10 cellular contexts compared by ENCODE assay signal in the genomic region with DNA sequence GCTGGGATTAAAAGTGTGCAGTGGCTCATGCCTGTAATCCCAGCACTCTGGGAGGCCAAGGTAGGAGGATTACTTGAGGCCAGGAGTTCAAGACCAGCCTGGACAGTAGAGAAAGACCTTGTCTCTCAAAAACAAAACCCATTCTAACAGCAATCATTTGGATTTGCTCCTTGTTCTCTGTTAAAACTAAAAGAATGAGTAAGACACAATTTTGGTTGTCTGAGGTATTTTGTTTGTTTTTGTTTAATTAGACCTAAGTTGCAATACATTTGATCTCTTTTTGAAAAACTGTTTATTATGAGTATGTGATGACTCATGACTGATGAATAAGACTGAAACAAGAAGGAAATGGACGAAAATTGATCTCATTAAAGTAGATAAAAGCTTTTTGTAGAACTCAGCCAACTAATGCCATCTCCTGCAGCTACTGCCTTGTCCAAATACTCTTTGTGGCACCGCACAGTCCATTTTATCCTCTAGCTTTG. TPM values are rescaled to one million over a fixed set of nuclear protein-coding genes. Genes with fewer than 3 reads are reported as not detected.
DNase-seq lines count a peak whose midpoint lies in the region; ATAC-seq and TF ChIP-seq lines count a peak whose summit lies in the region.
"Had no signal": no experiment of that assay in that cellular context is flagged by ENCODE, and none has a peak within 500 bp of the region (broad histone marks: within the 10 kb centered on the region; RNA-seq: fewer than 3 reads in every experiment).

No MANE protein-coding gene starts in this region.

- intact Hi-C loops in sigmoid colon (cut with DNase I), result no loop called here

- H3K27ac Mint-ChIP-seq in CD4-positive, CD25-positive, alpha-beta regulatory T cell, result peak overlapping the region; percentile 45 to 81 (median 56)
- H3K27ac Mint-ChIP-seq in T-helper 2 cell treated with Interferon-gamma antibody and Interleukin-4, amounts not matched to agents 5 μg/mL and 100 μg/mL, for 36 hours, result peak overlapping the region; percentile 47
- H3K27ac Mint-ChIP-seq in nephron progenitor cell, result no peak overlapping the region

- peak in 2 of 3 donors; percentile 16 to 60 for DNase-seq in CD4-positive, CD25-positive, alpha-beta regulatory T cell
- peak; percentile 29 for DNase-seq in HFF-Myc (ENCODE audit: extremely low read depth, low read depth)
- DNase-seq in T-helper 2 cell treated with Interferon-gamma antibody and Interleukin-4, amounts not matched to agents 5 μg/mL and 100 μg/mL, for 36 hours (ENCODE audit: low spot score), result no peak
- DNase-seq in foreskin melanocyte, result peak; percentile 14
- no peak for DNase-seq in nephron progenitor cell
- DNase-seq in NCI-H2107 (lab: John Stamatoyannopoulos, UW), result no peak
- DNase-seq in sigmoid colon, result no peak
- DNase-seq in NCI-H1105 (lab: John Stamatoyannopoulos, UW), result no peak
- DNase-seq: Right ventricle myocardium superior, upper lobe of right lung had no signal

- TF ChIP-seq CTCF in HFF-Myc (IDR thresholded peaks at IDR 0.05; ENCODE audit: low read depth, low read length, missing control alignments) (no peak), nephron progenitor cell (IDR thresholded peaks at IDR 0.05) (no peak), sigmoid colon (IDR thresholded peaks at IDR 0.05) (no peak)

- H3K36me3 ChIP-seq in CD4-positive, CD25-positive, alpha-beta regulatory T cell (ENCODE audit: control insufficient read depth, insufficient read depth, low read length), result no peaks in the 10 kb centered on the region
- no peaks in the 10 kb centered on the region for H3K36me3 ChIP-seq in sigmoid colon
- H3K36me3 ChIP-seq: upper lobe of right lung had no signal

- H3K9me3 ChIP-seq in CD4-positive, CD25-positive, alpha-beta regulatory T cell (ENCODE audit: control insufficient read depth in 2 of 2, low read length in 2 of 2), result no peaks in the 10 kb centered on the region
- H3K9me3 ChIP-seq in sigmoid colon, result no peaks in the 10 kb centered on the region
- H3K9me3 ChIP-seq: upper lobe of right lung had no signal

- H3K4me3 ChIP-seq in CD4-positive, CD25-positive, alpha-beta regulatory T cell (ENCODE audit: low read depth, low read length), result peak overlapping the region; percentile 39
- no peak overlapping the region for H3K4me3 ChIP-seq in HFF-Myc (replicated peaks; ENCODE audit: low read depth, low read length)
- no peak overlapping the region for H3K4me3 ChIP-seq in sigmoid colon
- H3K4me3 ChIP-seq: upper lobe of right lung had no signal

- H3K27me3 Mint-ChIP-seq in CD4-positive, CD25-positive, alpha-beta regulatory T cell, result no peaks in the 10 kb centered on the region
- no peaks in the 10 kb centered on the region for H3K27me3 Mint-ChIP-seq in T-helper 2 cell treated with Interferon-gamma antibody and Interleukin-4, amounts not matched to agents 5 μg/mL and 100 μg/mL, for 36 hours (ENCODE audit: low read depth)
- no peaks in the 10 kb centered on the region for H3K27me3 Mint-ChIP-seq in nephron progenitor cell (ENCODE audit: low read depth, poor library complexity)

- 60 to 64% methylated on average over 2 of the region's 2 CpGs for WGBS in sigmoid colon, 2 donors

- H3K27ac ChIP-seq in CD4-positive, CD25-positive, alpha-beta regulatory T cell (ENCODE audit: insufficient read depth, low read length, poor library complexity, severe bottlenecking), result peak overlapping the region; percentile 55
- no peak overlapping the region for H3K27ac ChIP-seq in sigmoid colon
- H3K27ac ChIP-seq: upper lobe of right lung had no signal

- peaks cover 36% of the 10 kb centered on the region for H3K4me1 ChIP-seq in CD4-positive, CD25-positive, alpha-beta regulatory T cell (ENCODE audit: control insufficient read depth, insufficient read depth, low read length, poor library complexity, severe bottlenecking)
- H3K4me1 ChIP-seq in sigmoid colon, result peaks cover 0 to 21% (median 5%) of the 10 kb centered on the region in 4 donors

- H3K27me3 ChIP-seq in CD4-positive, CD25-positive, alpha-beta regulatory T cell (ENCODE audit: control insufficient read depth, insufficient read depth, low read length), result no peaks in the 10 kb centered on the region
- no peaks in the 10 kb centered on the region for H3K27me3 ChIP-seq in sigmoid colon
- H3K27me3 ChIP-seq: upper lobe of right lung had no signal

- H3K9me3 Mint-ChIP-seq in CD4-positive, CD25-positive, alpha-beta regulatory T cell, result no peaks in the 10 kb centered on the region
- no peaks in the 10 kb centered on the region for H3K9me3 Mint-ChIP-seq in T-helper 2 cell treated with Interferon-gamma antibody and Interleukin-4, amounts not matched to agents 5 μg/mL and 100 μg/mL, for 36 hours
- H3K9me3 Mint-ChIP-seq in nephron progenitor cell, result peaks cover 2% of the 10 kb centered on the region

- peak; percentile 80 to 88 for ATAC-seq in CD4-positive, CD25-positive, alpha-beta regulatory T cell (ENCODE audit: low read depth in 2 of 2)
- ATAC-seq: upper lobe of right lung had no signal

- H3K36me3 Mint-ChIP-seq in CD4-positive, CD25-positive, alpha-beta regulatory T cell, result peaks cover 17% of the 10 kb centered on the region
- peaks cover 7% of the 10 kb centered on the region for H3K36me3 Mint-ChIP-seq in T-helper 2 cell treated with Interferon-gamma antibody and Interleukin-4, amounts not matched to agents 5 μg/mL and 100 μg/mL, for 36 hours (ENCODE audit: low read depth)
- peaks cover 32% of the 10 kb centered on the region for H3K36me3 Mint-ChIP-seq in nephron progenitor cell (ENCODE audit: low read depth)

- H3K4me3 Mint-ChIP-seq in CD4-positive, CD25-positive, alpha-beta regulatory T cell, result peak overlapping the region; percentile 34 to 58 (median 53)
- peak overlapping the region; percentile 57 for H3K4me3 Mint-ChIP-seq in T-helper 2 cell treated with Interferon-gamma antibody and Interleukin-4, amounts not matched to agents 5 μg/mL and 100 μg/mL, for 36 hours
- no peak overlapping the region for H3K4me3 Mint-ChIP-seq in nephron progenitor cell

- no peak for TF ChIP-seq POLR2A in sigmoid colon (IDR thresholded peaks at IDR 0.05)

- peaks cover 35 to 87% (median 57%) of the 10 kb centered on the region in 4 donors for H3K4me1 Mint-ChIP-seq in CD4-positive, CD25-positive, alpha-beta regulatory T cell
- H3K4me1 Mint-ChIP-seq in T-helper 2 cell treated with Interferon-gamma antibody and Interleukin-4, amounts not matched to agents 5 μg/mL and 100 μg/mL, for 36 hours (ENCODE audit: low read depth), result peaks cover 36% of the 10 kb centered on the region
- peaks cover 47% of the 10 kb centered on the region for H3K4me1 Mint-ChIP-seq in nephron progenitor cell

- no peak for TF ChIP-seq EP300 in sigmoid colon (IDR thresholded peaks at IDR 0.05)

RNA-seq across cellular contexts. Expression of a gene that starts 29.0 kb away (rescaled TPM):
- 202 TPM for total RNA-seq in CD4-positive, CD25-positive, alpha-beta regulatory T cell
- polyA plus RNA-seq in CD4-positive, CD25-positive, alpha-beta regulatory T cell, result 100 to 1,000 TPM; 147 to 156 (median 152) TPM
- 100 to 1,000 TPM in 2 of 4 donors, 10 to 100 TPM in 2; 78.7 to 138 (median 98.3) TPM for total RNA-seq in sigmoid colon
- 10 to 100 TPM in 1 of 3 donors, 1 to 10 TPM in 2; 4.2 to 59.2 (median 9.2) TPM for polyA plus RNA-seq in sigmoid colon

Comparison
In these comparisons a context has a peak if more than half of its experiments do, and no peak if none do; other contexts are left out.
1. DNase-seq: peak in CD4-positive, CD25-positive, alpha-beta regulatory T cell (2 of 3), HFF-Myc (single experiment) and foreskin melanocyte (single experiment); none in T-helper 2 cell treated with Interferon-gamma antibody and Interleukin-4, amounts not matched to agents 5 μg/mL and 100 μg/mL, for 36 hours (single experiment), nephron progenitor cell (single experiment), NCI-H2107 (single experiment), sigmoid colon (single experiment) and NCI-H1105 (single experiment).